22 cellular contexts compared by ENCODE assay signal in genomic region chr11:99865951-99866350, GRCh38.
"Had no signal": no experiment of that assay in that cellular context is flagged by ENCODE, and none has a peak within 500 bp of the region (broad histone marks: within the 10 kb centered on the region; RNA-seq: fewer than 3 reads in every experiment).

No MANE protein-coding gene starts in this region.

- H3K4me1 ChIP-seq: gastrocnemius medialis, heart right ventricle, lower lobe of right lung, suprapubic skin, upper lobe of left lung had no signal

- H3K9ac ChIP-seq: SK-N-SH had no signal

- H3K27me3 ChIP-seq: gastrocnemius medialis, heart right ventricle, neutrophil, suprapubic skin, upper lobe of left lung had no signal

- H3K9me3 ChIP-seq: gastrocnemius medialis, lower lobe of right lung, neutrophil, SK-N-SH, suprapubic skin, upper lobe of left lung had no signal

- H3K4me3 ChIP-seq: gastrocnemius medialis, heart right ventricle, lower lobe of right lung, suprapubic skin, upper lobe of left lung had no signal

- H3K4me2 ChIP-seq: SK-N-SH had no signal

- H3K27ac ChIP-seq: gastrocnemius medialis, heart right ventricle, lower lobe of right lung, neutrophil, suprapubic skin, upper lobe of left lung, WERI-Rb-1 had no signal

- DNase-seq: activated CD4-positive, alpha-beta T cell treated with anti-CD3 and anti-CD28 coated beads, Interleukin-2, amount 50 U/mL, for 48 hours; activated CD8-positive, alpha-beta memory T cell treated with anti-CD3 and anti-CD28 coated beads, Interleukin-2, amount 10 ng/mL, durations not matched to agents 7 days and 5 days; activated effector memory CD4-positive, alpha-beta T cell treated with Interleukin-2 at 50 U/mL for 16 hours; activated naive CD4-positive, alpha-beta T cell treated with anti-CD3 and anti-CD28 coated beads, Interleukin-2, amount 50 U/mL, for 16 hours; activated T-cell treated with anti-CD3 and anti-CD28 coated beads, Interleukin-2, amount 50 U/mL, for 4 hours; central memory CD4-positive, alpha-beta T cell; cortex of kidney; effector CD8-positive, alpha-beta T cell; gastrocnemius medialis; heart right ventricle; left colon; lower lobe of right lung; naive thymus-derived CD8-positive, alpha-beta T cell; retina; SK-N-SH; small intestine; stimulated activated naive CD8-positive, alpha-beta T cell treated with anti-CD3 and anti-CD28 coated beads, Interleukin-15, Interleukin-2, amounts not matched to agents 100 U/mL and 50 U/mL, for 24 hours; T-cell; upper lobe of left lung; WERI-Rb-1 had no signal

- H3K36me3 ChIP-seq: gastrocnemius medialis, heart right ventricle, lower lobe of right lung, neutrophil, suprapubic skin, upper lobe of left lung, WERI-Rb-1 had no signal
